8 cellular contexts compared by ENCODE assay signal in genomic region chr1:89598450-89599331, GRCh38. TPM values are rescaled to one million over a fixed set of nuclear protein-coding genes. Genes with fewer than 3 reads are reported as not detected.
A peak's percentile ranks its signal among the peaks of the same experiment; 100 is the strongest.
DNase-seq lines count a peak whose midpoint lies in the region; TF ChIP-seq lines count a peak whose summit lies in the region.

No MANE protein-coding gene starts in this region.

- no peaks in the 10 kb centered on the region for H3K79me2 ChIP-seq in hepatocyte

- no peak overlapping the region for H3K27ac ChIP-seq in adrenal gland
- H3K27ac ChIP-seq in hepatocyte = no peak overlapping the region
- H3K27ac ChIP-seq in temporal lobe (ENCODE audit: low read depth, low read length) = peak overlapping the region; percentile 38

- H3K36me3 ChIP-seq in adrenal gland (replicated peaks in 1 of 2) (no peaks in the 10 kb centered on the region), hepatocyte (replicated peaks; ENCODE audit: insufficient read depth, low read depth) (no peaks in the 10 kb centered on the region)

- peak; percentile 9 for DNase-seq in DMS 273 treated with DMSO at 0.1 percent for 48 hours (lab: John Stamatoyannopoulos, UW)
- DNase-seq in HFF-Myc (ENCODE audit: extremely low read depth, low read depth) = no peak
- DNase-seq in NCI-H345 (lab: John Stamatoyannopoulos, UW) = peak; percentile 38
- DNase-seq in adrenal gland = no peak
- DNase-seq in hepatocyte (ENCODE audit: low spot score) = peak; percentile 33
- no peak for DNase-seq in activated gamma-delta T cell treated with Interleukin-2 at 50 U/mL for 16 hours
- DNase-seq in activated effector memory CD4-positive, alpha-beta T cell treated with Interleukin-2 at 50 U/mL for 16 hours = no peak

- no peak for TF ChIP-seq POLR2A in adrenal gland (IDR thresholded peaks at IDR 0.05)

- H3K27me3 ChIP-seq in adrenal gland = no peaks in the 10 kb centered on the region
- H3K27me3 ChIP-seq in hepatocyte = no peaks in the 10 kb centered on the region

- H4K20me1 ChIP-seq in hepatocyte (ENCODE audit: insufficient read depth, poor library complexity, severe bottlenecking) = no peaks in the 10 kb centered on the region

- no peaks in the 10 kb centered on the region for H3K9me2 ChIP-seq in hepatocyte (replicated peaks; ENCODE audit: insufficient read depth)

- H3K4me2 ChIP-seq in hepatocyte = no peak overlapping the region

- H2AFZ ChIP-seq in hepatocyte = peak overlapping the region; percentile 38

- H3K9me3 ChIP-seq in adrenal gland (replicated peaks in 1 of 3) (no peaks in the 10 kb centered on the region), hepatocyte (ENCODE audit: low read depth) (no peaks in the 10 kb centered on the region)

- peaks cover 3 to 15% of the 10 kb centered on the region in 2 donors for H3K4me1 ChIP-seq in adrenal gland (replicated peaks in 1 of 2)
- H3K4me1 ChIP-seq in hepatocyte (ENCODE audit: insufficient read depth) = no peaks in the 10 kb centered on the region

- intact Hi-C loops in adrenal gland (cut with DNase I) = loop anchor here in 1 of 2 donors (5.0 kb wide), 1 partner anchor 121 kb away; no protein-coding TSS in a partner anchor

- TF ChIP-seq CTCF in HFF-Myc (IDR thresholded peaks at IDR 0.05; ENCODE audit: low read depth, low read length, missing control alignments) = peak; percentile 45
- peak; percentile 49 to 83 (median 69) for TF ChIP-seq CTCF in adrenal gland (IDR thresholded peaks at IDR 0.05)
- peak; percentile 62 for TF ChIP-seq CTCF in hepatocyte (IDR thresholded peaks at IDR 0.05; ENCODE audit: poor library complexity)

- WGBS in adrenal gland, 4 donors = 70 to 73% (median 71%) methylated on average over 5 of the region's 5 CpGs
- WGBS in hepatocyte (ENCODE audit: low lambda C conversion rate, missing lambda C conversion rate) = 56% methylated on average over 5 of the region's 5 CpGs

- H3K4me3 ChIP-seq in HFF-Myc (replicated peaks; ENCODE audit: low read depth, low read length) (no peak overlapping the region), adrenal gland (no peak overlapping the region), hepatocyte (no peak overlapping the region)

RNA-seq across cellular contexts. Expression of gene LRRC8C, which starts 34.2 kb away (rescaled TPM):
- 10 to 100 TPM in 6 of 8 donors, 1 to 10 TPM in 2; 7.5 to 33.6 (median 16.9) TPM for total RNA-seq in adrenal gland
- polyA plus RNA-seq in adrenal gland = 10 to 100 TPM in 1 of 3 donors, 1 to 10 TPM in 2; 6.7 to 11.9 (median 9.5) TPM
- 1.0 and 1.5 TPM in 2 replicates for total RNA-seq in hepatocyte
- 0.70 and 1.1 TPM in 2 replicates for polyA plus RNA-seq in hepatocyte
- 7.6 TPM for total RNA-seq in temporal lobe

Comparison
In these comparisons a context has a peak if more than half of its experiments do, and no peak if none do; other contexts are left out.
1. DNase-seq: peak in DMS 273 treated with DMSO at 0.1 percent for 48 hours (single experiment), NCI-H345 (single experiment) and hepatocyte (single experiment); none in HFF-Myc (single experiment), adrenal gland (0 of 7), activated gamma-delta T cell treated with Interleukin-2 at 50 U/mL for 16 hours (single experiment) and activated effector memory CD4-positive, alpha-beta T cell treated with Interleukin-2 at 50 U/mL for 16 hours (single experiment).
2. Peak in every context shown above with its lines, with median percentiles within 50 percentile points of each other: CTCF ChIP-seq.